17 cellular contexts compared by ENCODE assay signal in genomic region chr19:757811-758668, GRCh38. TPM values are rescaled to one million over a fixed set of nuclear protein-coding genes. Genes with fewer than 3 reads are reported as not detected.
DNase-seq lines count a peak whose midpoint lies in the region; ATAC-seq and TF ChIP-seq lines count a peak whose summit lies in the region.
"Had no signal": no experiment of that assay in that cellular context is flagged by ENCODE, and none has a peak within 500 bp of the region (broad histone marks: within the 10 kb centered on the region; RNA-seq: fewer than 3 reads in every experiment).

No MANE protein-coding gene starts in this region.

- no peak overlapping the region for H3K27ac ChIP-seq in osteoblast (ENCODE audit: low read depth, low read length)
- H3K27ac ChIP-seq: BLaER1 had no signal

- H3K27me3 Mint-ChIP-seq in chondrocyte (ENCODE audit: low read depth): no peaks in the 10 kb centered on the region

- no peak overlapping the region for H2AFZ ChIP-seq in osteoblast (ENCODE audit: low read length)

- no peak overlapping the region for H3K27ac Mint-ChIP-seq in chondrocyte (ENCODE audit: unreplicated experiment)
- H3K27ac Mint-ChIP-seq: CD14-positive monocyte; CD4-positive, alpha-beta memory T cell had no signal

- no peaks in the 10 kb centered on the region for H3K27me3 ChIP-seq in osteoblast (ENCODE audit: insufficient read depth, low read length)
- H3K27me3 ChIP-seq: BLaER1 had no signal

- no peaks in the 10 kb centered on the region for H3K9me3 ChIP-seq in osteoblast (ENCODE audit: low read depth, low read length)

- H3K4me2 ChIP-seq in osteoblast (ENCODE audit: insufficient read depth, low read length): no peak overlapping the region
- H3K4me2 ChIP-seq: BLaER1 had no signal

- intact Hi-C loops in left ventricle myocardium superior (cut with micrococcal nuclease) (no loop called here), left cardiac atrium (cut with DNase I) (no loop called here)

- H3K36me3 Mint-ChIP-seq in chondrocyte (ENCODE audit: low read depth): peaks cover 3% of the 10 kb centered on the region

- H3K4me3 ChIP-seq in osteoblast (ENCODE audit: insufficient read depth, low read length): no peak overlapping the region
- H3K4me3 ChIP-seq: BLaER1, GM12878, HAP-1 had no signal

- H4K20me1 ChIP-seq in osteoblast (ENCODE audit: insufficient read depth, low read length): no peaks in the 10 kb centered on the region
- H4K20me1 ChIP-seq: BLaER1 had no signal

- H3K4me1 ChIP-seq in osteoblast (ENCODE audit: insufficient read depth, low read length): peaks cover 6% of the 10 kb centered on the region
- H3K4me1 ChIP-seq: HAP-1 had no signal

- H3K9me3 Mint-ChIP-seq in chondrocyte (ENCODE audit: low read depth): peaks cover 2% of the 10 kb centered on the region

- H3K79me2 ChIP-seq in osteoblast (ENCODE audit: insufficient read depth, low read length): no peaks in the 10 kb centered on the region

- no peak overlapping the region for H3K4me3 Mint-ChIP-seq in chondrocyte (ENCODE audit: unreplicated experiment)
- H3K4me3 Mint-ChIP-seq: CD14-positive monocyte; CD4-positive, alpha-beta memory T cell had no signal

- H3K4me1 Mint-ChIP-seq in chondrocyte (ENCODE audit: low read depth): peaks cover 6% of the 10 kb centered on the region
- H3K4me1 Mint-ChIP-seq: CD4-positive, alpha-beta memory T cell had no signal

- no peaks in the 10 kb centered on the region for H3K36me3 ChIP-seq in osteoblast (ENCODE audit: insufficient read depth, low read length)
- H3K36me3 ChIP-seq: BLaER1, HAP-1 had no signal

- no peak for ATAC-seq in left ventricle myocardium superior
- no peak for ATAC-seq in left cardiac atrium
- ATAC-seq: GM12878 had no signal

- no peak for TF ChIP-seq CTCF in chondrocyte (IDR thresholded peaks at IDR 0.05)
- no peak for TF ChIP-seq CTCF in osteoblast (IDR thresholded peaks at IDR 0.05; ENCODE audit: extremely low read depth, low read depth, low read length)

- DNase-seq in left ventricle myocardium superior: peak; percentile 27
- no peak for DNase-seq in left cardiac atrium
- peak; percentile 58 for DNase-seq in chondrocyte (ENCODE audit: low spot score)
- DNase-seq in osteoblast (ENCODE audit: insufficient read length, low spot score, missing footprints): peak; percentile 79
- no peak for DNase-seq in anterior cingulate cortex (lab: John Stamatoyannopoulos, UW)
- DNase-seq in NCI-H128 (lab: John Stamatoyannopoulos, UW; ENCODE audit: unreplicated experiment): no peak
- DNase-seq in SHP77 treated with DMSO at 0.1 percent for 48 hours (lab: John Stamatoyannopoulos, UW): no peak
- DNase-seq: 8988T; CD4-positive, alpha-beta memory T cell; DMS79 treated with DMSO at 0.1 percent for 48 hours; GF-D8; GOT3 had no signal

RNA-seq across cellular contexts. Expression of gene MISP, which starts 7.1 kb away (rescaled TPM):
- total RNA-seq in left ventricle myocardium superior (not detected), left cardiac atrium (under 1 TPM in 1 of 2 donors, not detected in 1; 0.18 TPM), chondrocyte (1.5 to 2.2 TPM (median 1.6 TPM) in 3 replicates), osteoblast (0.36 and 0.59 TPM in 2 replicates)
- total RNA-seq: CD4-positive, alpha-beta memory T cell; GM12878 had no signal

RNA-seq across cellular contexts. Expression of gene PTBP1, which starts 39.2 kb away (rescaled TPM):
- total RNA-seq in left ventricle myocardium superior: 58.1 TPM
- total RNA-seq in left cardiac atrium: 100 to 1,000 TPM in 1 of 2 donors, 10 to 100 TPM in 1; 90.1 to 131 TPM
- total RNA-seq in chondrocyte: 281 to 343 TPM (median 285 TPM) in 3 replicates
- total RNA-seq in osteoblast: 106 and 124 TPM in 2 replicates

RNA-seq across cellular contexts. Expression of gene PALM, which starts 49.3 kb away (rescaled TPM):
- total RNA-seq in left ventricle myocardium superior (30.1 TPM), left cardiac atrium (10 to 100 TPM; 48.9 to 49.7 TPM), chondrocyte (166 to 182 TPM (median 175 TPM) in 3 replicates), osteoblast (9.7 and 10.5 TPM in 2 replicates)
- total RNA-seq: CD4-positive, alpha-beta memory T cell; HT-29 had no signal

Comparison
In these comparisons a context has a peak if more than half of its experiments do, and no peak if none do; other contexts are left out.
1. DNase-seq: peak in left ventricle myocardium superior (single experiment), chondrocyte (single experiment) and osteoblast (single experiment); none in left cardiac atrium (single experiment), anterior cingulate cortex (0 of 58), NCI-H128 (single experiment) and SHP77 treated with DMSO at 0.1 percent for 48 hours (single experiment).